1 cellular context compared by ENCODE assay signal in the genomic region with DNA sequence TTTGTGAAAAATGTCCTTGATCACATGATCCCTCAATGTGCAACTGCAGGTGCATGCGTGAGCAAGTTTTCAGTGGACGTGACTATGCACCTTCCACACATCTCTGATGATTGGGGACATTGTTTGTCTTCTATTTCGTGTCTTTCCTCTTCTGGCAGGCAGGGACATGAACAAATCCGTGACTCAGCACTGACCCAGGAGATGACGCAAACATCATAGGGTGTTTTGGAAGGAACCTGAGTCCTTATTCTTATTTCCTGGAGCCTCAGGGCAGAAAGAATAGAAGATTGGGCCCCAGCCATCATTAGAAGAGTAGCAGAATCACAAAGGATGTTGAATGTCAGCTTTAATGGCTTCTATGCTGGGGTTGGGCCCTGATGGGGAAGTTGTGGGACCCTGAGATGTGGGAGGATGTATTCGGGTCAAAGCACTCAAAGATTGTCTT.
TF ChIP-seq lines count a peak whose summit lies in the region.

No MANE protein-coding gene starts in this region.

TF ChIP-seq in K562, 482 proteins besides CTCF, POLR2A, EP300 and RAD21 (continued from another document):
- TF ChIP-seq, protein P1, sequence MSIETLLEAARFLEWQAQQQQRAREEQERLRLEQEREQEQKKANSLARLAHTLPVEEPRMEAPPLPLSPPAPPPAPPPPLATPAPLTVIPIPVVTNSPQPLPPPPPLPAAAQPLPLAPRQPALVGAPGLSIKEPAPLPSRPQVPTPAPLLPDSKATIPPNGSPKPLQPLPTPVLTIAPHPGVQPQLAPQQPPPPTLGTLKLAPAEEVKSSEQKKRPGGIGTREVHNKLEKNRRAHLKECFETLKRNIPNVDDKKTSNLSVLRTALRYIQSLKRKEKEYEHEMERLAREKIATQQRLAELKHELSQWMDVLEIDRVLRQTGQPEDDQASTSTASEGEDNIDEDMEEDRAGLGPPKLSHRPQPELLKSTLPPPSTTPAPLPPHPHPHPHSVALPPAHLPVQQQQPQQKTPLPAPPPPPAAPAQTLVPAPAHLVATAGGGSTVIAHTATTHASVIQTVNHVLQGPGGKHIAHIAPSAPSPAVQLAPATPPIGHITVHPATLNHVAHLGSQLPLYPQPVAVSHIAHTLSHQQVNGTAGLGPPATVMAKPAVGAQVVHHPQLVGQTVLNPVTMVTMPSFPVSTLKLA (conservative IDR thresholded peaks at IDR 0.05), result no peak
- TF ChIP-seq ZNF282 (CRISPR knock-in tag; IDR thresholded peaks at IDR 0.05), result no peak
- TF ChIP-seq CBX2 (IDR thresholded peaks at IDR 0.05; ENCODE audit: insufficient read depth, low read length, poor library complexity, severe bottlenecking), result no peak
- no peak for TF ChIP-seq DDX20 (tag; IDR thresholded peaks at IDR 0.05; ENCODE audit: low read depth)
- TF ChIP-seq CAMTA2 (CRISPR knock-in tag; conservative IDR thresholded peaks at IDR 0.05), result no peak
- TF ChIP-seq L3MBTL2 (IDR thresholded peaks at IDR 0.05), result 0 out of 2 replicates have a peak, but pooled peaks have one; percentile 15
- no peak for TF ChIP-seq ZBTB8A (IDR thresholded peaks at IDR 0.05; ENCODE audit: partially characterized antibody)
- no peak for TF ChIP-seq ZNF263 (CRISPR knock-in tag; IDR thresholded peaks at IDR 0.05; ENCODE audit: borderline replicate concordance)
- TF ChIP-seq ETV1 (tag; conservative IDR thresholded peaks at IDR 0.05; ENCODE audit: low read depth), result peak; percentile 33; the same call in 1 of the 2 replicates
- no peak for TF ChIP-seq KDM4B (IDR thresholded peaks at IDR 0.05; ENCODE audit: borderline replicate concordance in 2 of 2, low read depth in 1 of 2)
- no peak for TF ChIP-seq ZNF586 (CRISPR knock-in tag; conservative IDR thresholded peaks at IDR 0.05)
- TF ChIP-seq, protein P2, sequence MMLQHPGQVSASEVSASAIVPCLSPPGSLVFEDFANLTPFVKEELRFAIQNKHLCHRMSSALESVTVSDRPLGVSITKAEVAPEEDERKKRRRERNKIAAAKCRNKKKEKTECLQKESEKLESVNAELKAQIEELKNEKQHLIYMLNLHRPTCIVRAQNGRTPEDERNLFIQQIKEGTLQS (IDR thresholded peaks at IDR 0.05), result peak; percentile 90
- TF ChIP-seq, protein P2 (CRISPR knock-in tag; conservative IDR thresholded peaks at IDR 0.05), result no peak
- TF ChIP-seq MECOM (CRISPR knock-in tag; IDR thresholded peaks at IDR 0.05), result no peak
- TF ChIP-seq CREM (IDR thresholded peaks at IDR 0.05; ENCODE audit: low read depth), result peak; percentile 33; the same call in 1 of the 2 replicates
- TF ChIP-seq, protein P3, sequence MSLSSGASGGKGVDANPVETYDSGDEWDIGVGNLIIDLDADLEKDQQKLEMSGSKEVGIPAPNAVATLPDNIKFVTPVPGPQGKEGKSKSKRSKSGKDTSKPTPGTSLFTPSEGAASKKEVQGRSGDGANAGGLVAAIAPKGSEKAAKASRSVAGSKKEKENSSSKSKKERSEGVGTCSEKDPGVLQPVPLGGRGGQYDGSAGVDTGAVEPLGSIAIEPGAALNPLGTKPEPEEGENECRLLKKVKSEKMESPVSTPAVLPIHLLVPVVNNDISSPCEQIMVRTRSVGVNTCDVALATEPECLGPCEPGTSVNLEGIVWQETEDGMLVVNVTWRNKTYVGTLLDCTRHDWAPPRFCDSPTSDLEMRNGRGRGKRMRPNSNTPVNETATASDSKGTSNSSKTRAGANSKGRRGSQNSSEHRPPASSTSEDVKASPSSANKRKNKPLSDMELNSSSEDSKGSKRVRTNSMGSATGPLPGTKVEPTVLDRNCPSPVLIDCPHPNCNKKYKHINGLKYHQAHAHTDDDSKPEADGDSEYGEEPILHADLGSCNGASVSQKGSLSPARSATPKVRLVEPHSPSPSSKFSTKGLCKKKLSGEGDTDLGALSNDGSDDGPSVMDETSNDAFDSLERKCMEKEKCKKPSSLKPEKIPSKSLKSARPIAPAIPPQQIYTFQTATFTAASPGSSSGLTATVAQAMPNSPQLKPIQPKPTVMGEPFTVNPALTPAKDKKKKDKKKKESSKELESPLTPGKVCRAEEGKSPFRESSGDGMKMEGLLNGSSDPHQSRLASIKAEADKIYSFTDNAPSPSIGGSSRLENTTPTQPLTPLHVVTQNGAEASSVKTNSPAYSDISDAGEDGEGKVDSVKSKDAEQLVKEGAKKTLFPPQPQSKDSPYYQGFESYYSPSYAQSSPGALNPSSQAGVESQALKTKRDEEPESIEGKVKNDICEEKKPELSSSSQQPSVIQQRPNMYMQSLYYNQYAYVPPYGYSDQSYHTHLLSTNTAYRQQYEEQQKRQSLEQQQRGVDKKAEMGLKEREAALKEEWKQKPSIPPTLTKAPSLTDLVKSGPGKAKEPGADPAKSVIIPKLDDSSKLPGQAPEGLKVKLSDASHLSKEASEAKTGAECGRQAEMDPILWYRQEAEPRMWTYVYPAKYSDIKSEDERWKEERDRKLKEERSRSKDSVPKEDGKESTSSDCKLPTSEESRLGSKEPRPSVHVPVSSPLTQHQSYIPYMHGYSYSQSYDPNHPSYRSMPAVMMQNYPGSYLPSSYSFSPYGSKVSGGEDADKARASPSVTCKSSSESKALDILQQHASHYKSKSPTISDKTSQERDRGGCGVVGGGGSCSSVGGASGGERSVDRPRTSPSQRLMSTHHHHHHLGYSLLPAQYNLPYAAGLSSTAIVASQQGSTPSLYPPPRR (CRISPR knock-in tag; IDR thresholded peaks at IDR 0.05; ENCODE audit: borderline replicate concordance), result no peak
- no peak for TF ChIP-seq NR4A1 (CRISPR knock-in tag; IDR thresholded peaks at IDR 0.05)
- no peak for TF ChIP-seq NR4A1 (tag; IDR thresholded peaks at IDR 0.05)
- no peak for TF ChIP-seq BCL6 (CRISPR knock-in tag; IDR thresholded peaks at IDR 0.05)
- TF ChIP-seq DMBX1 (CRISPR knock-in tag; IDR thresholded peaks at IDR 0.05; ENCODE audit: borderline replicate concordance), result no peak
- TF ChIP-seq THRAP3 (IDR thresholded peaks at IDR 0.05; ENCODE audit: borderline replicate concordance), result no peak
- no peak for TF ChIP-seq ZNF347 (CRISPR knock-in tag; IDR thresholded peaks at IDR 0.05; ENCODE audit: low read depth)
- TF ChIP-seq MEF2D (tag; conservative IDR thresholded peaks at IDR 0.05; ENCODE audit: low read depth), result no peak
- no peak for TF ChIP-seq CXXC5 (CRISPR knock-in tag; IDR thresholded peaks at IDR 0.05)
- TF ChIP-seq ARHGAP35 (IDR thresholded peaks at IDR 0.05; ENCODE audit: partially characterized antibody), result no peak
- no peak for TF ChIP-seq CCNT2 (IDR thresholded peaks at IDR 0.05; ENCODE audit: borderline replicate concordance, extremely low read depth, insufficient read length, low read depth, low read length)
- TF ChIP-seq C11orf30 (IDR thresholded peaks at IDR 0.05; ENCODE audit: low read depth), result peak; percentile 83
- TF ChIP-seq SRSF1 (IDR thresholded peaks at IDR 0.05; ENCODE audit: low read depth, low read length), result no peak
- 0 out of 2 replicates have a peak, but pooled peaks have one; percentile 24 for TF ChIP-seq SOX6 (IDR thresholded peaks at IDR 0.05)
- TF ChIP-seq ZNF212 (CRISPR knock-in tag; IDR thresholded peaks at IDR 0.05), result no peak
- TF ChIP-seq, protein P4, sequence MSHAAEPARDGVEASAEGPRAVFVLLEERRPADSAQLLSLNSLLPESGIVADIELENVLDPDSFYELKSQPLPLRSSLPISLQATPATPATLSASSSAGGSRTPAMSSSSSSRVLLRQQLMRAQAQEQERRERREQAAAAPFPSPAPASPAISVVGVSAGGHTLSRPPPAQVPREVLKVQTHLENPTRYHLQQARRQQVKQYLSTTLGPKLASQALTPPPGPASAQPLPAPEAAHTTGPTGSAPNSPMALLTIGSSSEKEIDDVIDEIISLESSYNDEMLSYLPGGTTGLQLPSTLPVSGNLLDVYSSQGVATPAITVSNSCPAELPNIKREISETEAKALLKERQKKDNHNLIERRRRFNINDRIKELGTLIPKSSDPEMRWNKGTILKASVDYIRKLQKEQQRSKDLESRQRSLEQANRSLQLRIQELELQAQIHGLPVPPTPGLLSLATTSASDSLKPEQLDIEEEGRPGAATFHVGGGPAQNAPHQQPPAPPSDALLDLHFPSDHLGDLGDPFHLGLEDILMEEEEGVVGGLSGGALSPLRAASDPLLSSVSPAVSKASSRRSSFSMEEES (CRISPR knock-in tag; IDR thresholded peaks at IDR 0.05), result peak; percentile 71
- no peak for TF ChIP-seq ZNF184 (CRISPR knock-in tag; IDR thresholded peaks at IDR 0.05)
- TF ChIP-seq, protein P5, sequence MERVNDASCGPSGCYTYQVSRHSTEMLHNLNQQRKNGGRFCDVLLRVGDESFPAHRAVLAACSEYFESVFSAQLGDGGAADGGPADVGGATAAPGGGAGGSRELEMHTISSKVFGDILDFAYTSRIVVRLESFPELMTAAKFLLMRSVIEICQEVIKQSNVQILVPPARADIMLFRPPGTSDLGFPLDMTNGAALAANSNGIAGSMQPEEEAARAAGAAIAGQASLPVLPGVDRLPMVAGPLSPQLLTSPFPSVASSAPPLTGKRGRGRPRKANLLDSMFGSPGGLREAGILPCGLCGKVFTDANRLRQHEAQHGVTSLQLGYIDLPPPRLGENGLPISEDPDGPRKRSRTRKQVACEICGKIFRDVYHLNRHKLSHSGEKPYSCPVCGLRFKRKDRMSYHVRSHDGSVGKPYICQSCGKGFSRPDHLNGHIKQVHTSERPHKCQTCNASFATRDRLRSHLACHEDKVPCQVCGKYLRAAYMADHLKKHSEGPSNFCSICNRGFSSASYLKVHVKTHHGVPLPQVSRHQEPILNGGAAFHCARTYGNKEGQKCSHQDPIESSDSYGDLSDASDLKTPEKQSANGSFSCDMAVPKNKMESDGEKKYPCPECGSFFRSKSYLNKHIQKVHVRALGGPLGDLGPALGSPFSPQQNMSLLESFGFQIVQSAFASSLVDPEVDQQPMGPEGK (CRISPR knock-in tag; IDR thresholded peaks at IDR 0.05; ENCODE audit: borderline replicate concordance), result no peak
- no peak for TF ChIP-seq ETV5 (CRISPR knock-in tag; IDR thresholded peaks at IDR 0.05; ENCODE audit: low read depth)
- TF ChIP-seq JUND (IDR thresholded peaks at IDR 0.05; ENCODE audit: borderline replicate concordance, low read depth, low read length), result peak; percentile 59
- peak; percentile 55; the same call in 1 of the 3 replicates for TF ChIP-seq JUND (tag; IDR thresholded peaks at IDR 0.05; ENCODE audit: borderline replicate concordance, low read depth, low read length)
- TF ChIP-seq, protein P6, sequence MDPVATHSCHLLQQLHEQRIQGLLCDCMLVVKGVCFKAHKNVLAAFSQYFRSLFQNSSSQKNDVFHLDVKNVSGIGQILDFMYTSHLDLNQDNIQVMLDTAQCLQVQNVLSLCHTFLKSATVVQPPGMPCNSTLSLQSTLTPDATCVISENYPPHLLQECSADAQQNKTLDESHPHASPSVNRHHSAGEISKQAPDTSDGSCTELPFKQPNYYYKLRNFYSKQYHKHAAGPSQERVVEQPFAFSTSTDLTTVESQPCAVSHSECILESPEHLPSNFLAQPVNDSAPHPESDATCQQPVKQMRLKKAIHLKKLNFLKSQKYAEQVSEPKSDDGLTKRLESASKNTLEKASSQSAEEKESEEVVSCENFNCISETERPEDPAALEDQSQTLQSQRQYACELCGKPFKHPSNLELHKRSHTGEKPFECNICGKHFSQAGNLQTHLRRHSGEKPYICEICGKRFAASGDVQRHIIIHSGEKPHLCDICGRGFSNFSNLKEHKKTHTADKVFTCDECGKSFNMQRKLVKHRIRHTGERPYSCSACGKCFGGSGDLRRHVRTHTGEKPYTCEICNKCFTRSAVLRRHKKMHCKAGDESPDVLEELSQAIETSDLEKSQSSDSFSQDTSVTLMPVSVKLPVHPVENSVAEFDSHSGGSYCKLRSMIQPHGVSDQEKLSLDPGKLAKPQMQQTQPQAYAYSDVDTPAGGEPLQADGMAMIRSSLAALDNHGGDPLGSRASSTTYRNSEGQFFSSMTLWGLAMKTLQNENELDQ (CRISPR knock-in tag; IDR thresholded peaks at IDR 0.05; ENCODE audit: borderline replicate concordance), result no peak
- TF ChIP-seq XRCC3 (IDR thresholded peaks at IDR 0.05), result no peak
- no peak for TF ChIP-seq NFXL1 (CRISPR knock-in tag; IDR thresholded peaks at IDR 0.05)
- peak; percentile 57 for TF ChIP-seq FOSL1 (tag; conservative IDR thresholded peaks at IDR 0.05)
- TF ChIP-seq, protein P7, sequence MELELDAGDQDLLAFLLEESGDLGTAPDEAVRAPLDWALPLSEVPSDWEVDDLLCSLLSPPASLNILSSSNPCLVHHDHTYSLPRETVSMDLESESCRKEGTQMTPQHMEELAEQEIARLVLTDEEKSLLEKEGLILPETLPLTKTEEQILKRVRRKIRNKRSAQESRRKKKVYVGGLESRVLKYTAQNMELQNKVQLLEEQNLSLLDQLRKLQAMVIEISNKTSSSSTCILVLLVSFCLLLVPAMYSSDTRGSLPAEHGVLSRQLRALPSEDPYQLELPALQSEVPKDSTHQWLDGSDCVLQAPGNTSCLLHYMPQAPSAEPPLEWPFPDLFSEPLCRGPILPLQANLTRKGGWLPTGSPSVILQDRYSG (tag; conservative IDR thresholded peaks at IDR 0.05; ENCODE audit: low read depth), result 0 out of 2 replicates have a peak, but pooled peaks have one; percentile 41
- 0 out of 4 replicates have a peak, but pooled peaks of 1 of the 2 experiments have one; percentile 18 for TF ChIP-seq TRIM24 (IDR thresholded peaks at IDR 0.05)
- no peak for TF ChIP-seq ZFP36 (IDR thresholded peaks at IDR 0.05; ENCODE audit: low read depth, low read length, partially characterized antibody)
- TF ChIP-seq SMAD3 (CRISPR knock-in tag; conservative IDR thresholded peaks at IDR 0.05), result no peak
- TF ChIP-seq SIN3B (IDR thresholded peaks at IDR 0.05; ENCODE audit: low read depth), result no peak
- TF ChIP-seq JUN (IDR thresholded peaks at IDR 0.05; ENCODE audit: borderline replicate concordance, low read depth, low read length), result 0 out of 2 replicates have a peak, but pooled peaks have one; percentile 27
- no peak for TF ChIP-seq JUN (CRISPR knock-in tag; IDR thresholded peaks at IDR 0.05; ENCODE audit: borderline replicate concordance)
